8 cellular contexts compared by ENCODE assay signal in genomic region chr7:19410096-19410495, GRCh38.
"Had no signal": no experiment of that assay in that cellular context is flagged by ENCODE, and none has a peak within 500 bp of the region (broad histone marks: within the 10 kb centered on the region; RNA-seq: fewer than 3 reads in every experiment).

No MANE protein-coding gene starts in this region.

- H3K4me3 ChIP-seq: sigmoid colon had no signal

- DNase-seq: activated effector memory CD4-positive, alpha-beta T cell treated with Interleukin-2 at 50 U/mL for 16 hours; activated T-cell treated with anti-CD3 and anti-CD28 coated beads, Interleukin-2, amount 50 U/mL, for 1 hour; kidney glomerular epithelial cell; sigmoid colon; stimulated activated CD4-positive, alpha-beta T cell treated with anti-CD3 and anti-CD28 coated beads, Interleukin-4, amount 100 ng/mL, for 1 hour; stimulated activated CD8-positive, alpha-beta memory T cell treated with anti-CD3 and anti-CD28 coated beads, Interleukin-4, amount 100 ng/mL, for 48 hours had no signal

- H3K36me3 ChIP-seq: sigmoid colon had no signal

- H3K27me3 ChIP-seq: sigmoid colon had no signal

- ATAC-seq: activated CD4-positive, CD25-positive, alpha-beta regulatory T cell treated with anti-CD3 and anti-CD28 coated beads, Interleukin-2, amount 50 U/mL, for 24 hours; esophagus mucosa had no signal

- H3K9me3 ChIP-seq: sigmoid colon had no signal
